ENCODE assay signal across 18 cellular contexts in the genomic region with DNA sequence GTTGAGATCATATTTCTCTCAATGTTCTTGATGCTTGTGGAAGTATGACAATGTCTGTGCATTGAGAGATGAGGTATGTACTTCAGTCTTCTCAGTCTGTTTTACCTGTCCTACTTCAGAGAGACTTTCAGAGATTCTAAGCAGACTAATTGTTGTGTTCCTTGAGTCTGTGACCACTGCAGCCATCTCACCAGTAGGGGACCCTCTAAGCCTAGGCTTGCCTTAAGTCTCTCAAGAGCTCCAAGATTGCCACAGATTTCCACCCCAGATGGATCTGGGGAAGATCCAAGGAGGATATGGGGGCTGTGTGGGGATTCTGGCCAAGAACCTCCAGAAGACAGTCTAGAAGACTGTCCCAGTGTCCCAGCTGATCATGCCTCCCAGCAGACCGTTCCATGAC.
DNase-seq lines count a peak whose midpoint lies in the region; ATAC-seq and TF ChIP-seq lines count a peak whose summit lies in the region.
"Had no signal": no experiment of that assay in that cellular context is flagged by ENCODE, and none has a peak within 500 bp of the region (broad histone marks: within the 10 kb centered on the region; RNA-seq: fewer than 3 reads in every experiment).

No MANE protein-coding gene starts in this region.

- no peak overlapping the region for H3K27ac ChIP-seq in WERI-Rb-1
- no peak overlapping the region for H3K27ac ChIP-seq in iPS DF 6.9 (ENCODE audit: low read length)
- H3K27ac ChIP-seq: gastroesophageal sphincter had no signal

- TF ChIP-seq CTCF in GM12864 (IDR thresholded peaks at IDR 0.05; ENCODE audit: low read depth, low read length, missing control alignments), result peak; percentile 30
- peak; percentile 84 for TF ChIP-seq CTCF in WERI-Rb-1 (IDR thresholded peaks at IDR 0.05; ENCODE audit: low read depth, low read length)

- H3K4me3 ChIP-seq in GM12864 (ENCODE audit: low read depth, low read length) (no peak overlapping the region), WERI-Rb-1 (ENCODE audit: low read depth, low read length) (no peak overlapping the region), iPS DF 6.9 (ENCODE audit: low read length) (no peak overlapping the region)
- H3K4me3 ChIP-seq: gastroesophageal sphincter had no signal

- H3K4me1 ChIP-seq in iPS DF 6.9 (ENCODE audit: control insufficient read depth, insufficient read depth, low read length), result no peaks in the 10 kb centered on the region
- H3K4me1 ChIP-seq: gastroesophageal sphincter had no signal

- no peak for ATAC-seq in HG02571 (IDR thresholded peaks at IDR 0.05; ENCODE audit: unreplicated experiment)
- ATAC-seq: gastroesophageal sphincter; stimulated activated effector memory CD8-positive, alpha-beta T cell treated with anti-CD3 and anti-CD28 coated beads, Interleukin-12 subunit alpha, Interleukin-12 subunit beta, amount 100 ng/mL, for 72 hours had no signal

- in situ Hi-C loops in ACHN (cut with HindIII; ENCODE audit: low pct_ligation_motif_present, low pct_unique_long_range_greater_than_20kb, low sequenced_read_pairs), result no loop called here

- H3K9me3 ChIP-seq in WERI-Rb-1 (ENCODE audit: severe bottlenecking) (no peaks in the 10 kb centered on the region), iPS DF 6.9 (ENCODE audit: control insufficient read depth, insufficient read depth, low read length) (no peaks in the 10 kb centered on the region)

- no CpG with 5 or more reads among the region's 1 CpG for WGBS in iPS DF 6.9 (ENCODE audit: insufficient coverage, insufficient read length)

- peak; percentile 6 for DNase-seq in ACHN
- no peak for DNase-seq in GM12864 (ENCODE audit: low read depth)
- DNase-seq in WERI-Rb-1, result peak; percentile 56
- DNase-seq in iPS DF 6.9 (ENCODE audit: low read depth, low spot score), result peak; percentile 47
- no peak for DNase-seq in activated gamma-delta T cell (lab: John Stamatoyannopoulos, UW)
- no peak for DNase-seq in HK-2 (ENCODE audit: unreplicated experiment)
- DNase-seq in NCI-H1930 (lab: John Stamatoyannopoulos, UW), result no peak
- DNase-seq: activated CD4-positive, alpha-beta T cell treated with anti-CD3 and anti-CD28 coated beads for 48 hours; activated T-cell treated with anti-CD3 and anti-CD28 coated beads for 4 hours; AML-193; caudate nucleus; DMS153; NCI-H1048; occipital lobe; T-helper 9 cell had no signal

- H3K36me3 ChIP-seq in WERI-Rb-1 (no peaks in the 10 kb centered on the region), iPS DF 6.9 (ENCODE audit: control insufficient read depth, insufficient read depth, low read length) (no peaks in the 10 kb centered on the region)
- H3K36me3 ChIP-seq: gastroesophageal sphincter had no signal

- no peaks in the 10 kb centered on the region for H3K27me3 ChIP-seq in WERI-Rb-1 (ENCODE audit: insufficient read depth, low read depth, severe bottlenecking)
- H3K27me3 ChIP-seq in iPS DF 6.9 (ENCODE audit: control insufficient read depth, insufficient read depth, low read length), result no peaks in the 10 kb centered on the region
- H3K27me3 ChIP-seq: gastroesophageal sphincter had no signal

Comparison
In these comparisons a context has a peak if more than half of its experiments do, and no peak if none do; other contexts are left out.
1. DNase-seq: peak in ACHN (single experiment), WERI-Rb-1 (single experiment) and iPS DF 6.9 (single experiment); none in GM12864 (single experiment), activated gamma-delta T cell (single experiment), HK-2 (single experiment) and NCI-H1930 (0 of 2).